ENCODE assay signal across 24 cellular contexts in genomic region chr7:80563561-80564327, GRCh38. TPM values are rescaled to one million over a fixed set of nuclear protein-coding genes. Genes with fewer than 3 reads are reported as not detected.
DNase-seq lines count a peak whose midpoint lies in the region; ATAC-seq and TF ChIP-seq lines count a peak whose summit lies in the region.
"Had no signal": no experiment of that assay in that cellular context is flagged by ENCODE, and none has a peak within 500 bp of the region (broad histone marks: within the 10 kb centered on the region; RNA-seq: fewer than 3 reads in every experiment).

No MANE protein-coding gene starts in this region.

- TF ChIP-seq POLR2A in erythroblast (IDR thresholded peaks at IDR 0.05; ENCODE audit: low read length), result no peak

- H4K20me1 ChIP-seq in PC-9 (ENCODE audit: insufficient read depth), result no peaks in the 10 kb centered on the region

- H3K9me3 ChIP-seq in PC-9 (ENCODE audit: insufficient read depth, low read depth), result no peaks in the 10 kb centered on the region; the same call in 1 of the 2 replicates
- H3K9me3 ChIP-seq: SJSA1 had no signal

- POLR2A ChIA-PET in PC-9 (lab: Charles Lee; ENCODE audit: unreplicated experiment), result interaction anchor here (0.6 to 0.7 kb wide), 2 partner anchors 21 to 735 kb away, joined by 3 to 6 read pairs; no protein-coding TSS in a partner anchor

- H3K9me3 Mint-ChIP-seq in stimulated activated memory B cell treated with anti-CD40 and anti-IgM and Interleukin-4, amounts not matched to agents 10 μg/mL and 1 μg/mL and 100 μg/mL, for 72 hours, result peaks cover 18% of the 10 kb centered on the region
- peaks cover 42% of the 10 kb centered on the region for H3K9me3 Mint-ChIP-seq in nephron progenitor cell
- H3K9me3 Mint-ChIP-seq in activated T-cell treated with anti-CD3 and anti-CD28 coated beads, Interleukin-2, amount 50 U/mL, for 4 hours, result peaks cover 40% of the 10 kb centered on the region

- no peaks in the 10 kb centered on the region for H3K36me3 ChIP-seq in PC-9 (ENCODE audit: low read depth)
- H3K36me3 ChIP-seq: esophagus muscularis mucosa, SJSA1 had no signal

- intact Hi-C loops in PC-9 (cut with micrococcal nuclease; ENCODE audit: unreplicated experiment), result loop anchor here (1.0 to 10.0 kb wide), 7 partner anchors 48 to 429 kb away; partner anchors contain the start of gene GNAI1

- peaks cover 4% of the 10 kb centered on the region; the same call in 1 of the 2 replicates for H3F3A ChIP-seq in PC-9 (ENCODE audit: insufficient read depth, low read depth)

- H3K4me2 ChIP-seq in PC-9, result 0 out of 2 replicates have a peak overlapping the region, but pooled peaks have one; percentile 15

- peaks cover 20% of the 10 kb centered on the region for H3K4me1 ChIP-seq in PC-9 (replicated peaks; ENCODE audit: insufficient read depth)
- H3K4me1 ChIP-seq: esophagus muscularis mucosa, SJSA1 had no signal

- H3K4me3 ChIP-seq in PC-9, result no peak overlapping the region
- H3K4me3 ChIP-seq: esophagus muscularis mucosa, SJSA1 had no signal

- no peaks in the 10 kb centered on the region for H3K79me2 ChIP-seq in PC-9 (ENCODE audit: low read depth)

- H3K4me3 Mint-ChIP-seq in stimulated activated memory B cell treated with anti-CD40 and anti-IgM and Interleukin-4, amounts not matched to agents 10 μg/mL and 1 μg/mL and 100 μg/mL, for 72 hours, result no peak overlapping the region
- no peak overlapping the region for H3K4me3 Mint-ChIP-seq in nephron progenitor cell
- H3K4me3 Mint-ChIP-seq in activated T-cell treated with anti-CD3 and anti-CD28 coated beads, Interleukin-2, amount 50 U/mL, for 4 hours, result no peak overlapping the region
- H3K4me3 Mint-ChIP-seq: activated naive CD8-positive, alpha-beta T cell treated with anti-CD3 and anti-CD28 coated beads for 36 hours; CD14-positive monocyte; H9 had no signal

- CTCF ChIA-PET in PC-9 (lab: Charles Lee), result interaction anchor here (0.9 to 1.0 kb wide), 2 partner anchors 20 to 95 kb away, joined by 3 to 4 read pairs; no protein-coding TSS in a partner anchor

- H3K27ac ChIP-seq in PC-9, result peak overlapping the region; percentile 33
- H3K27ac ChIP-seq: esophagus muscularis mucosa, SJSA1 had no signal

- H3K27me3 ChIP-seq in PC-9 (ENCODE audit: insufficient read depth, low read depth), result no peaks in the 10 kb centered on the region
- H3K27me3 ChIP-seq: esophagus muscularis mucosa, SJSA1 had no signal

- H3K27ac Mint-ChIP-seq in stimulated activated memory B cell treated with anti-CD40 and anti-IgM and Interleukin-4, amounts not matched to agents 10 μg/mL and 1 μg/mL and 100 μg/mL, for 72 hours, result no peak overlapping the region
- no peak overlapping the region for H3K27ac Mint-ChIP-seq in nephron progenitor cell
- H3K27ac Mint-ChIP-seq: activated naive CD8-positive, alpha-beta T cell treated with anti-CD3 and anti-CD28 coated beads for 36 hours; activated T-helper 2 cell treated with anti-CD3 and anti-CD28 coated beads, Interferon-gamma antibody, Interleukin-2, Interleukin-4, amounts not matched to agents 10 μg/mL and 5 μg/mL and 100 μg/mL, durations not matched to agents 14 hours and 24 hours and 36 hours; H9 had no signal

- no peak for TF ChIP-seq CTCF in PC-9 (conservative IDR thresholded peaks at IDR 0.05)
- no peak for TF ChIP-seq CTCF in nephron progenitor cell (IDR thresholded peaks at IDR 0.05)

- BruUV-seq in PC-9 (replicated peaks; lab: Mats Ljungman, UMichigan), result no TSS peak

- H3K36me3 Mint-ChIP-seq in stimulated activated memory B cell treated with anti-CD40 and anti-IgM and Interleukin-4, amounts not matched to agents 10 μg/mL and 1 μg/mL and 100 μg/mL, for 72 hours, result no peaks in the 10 kb centered on the region
- H3K36me3 Mint-ChIP-seq in nephron progenitor cell (ENCODE audit: low read depth), result no peaks in the 10 kb centered on the region
- no peaks in the 10 kb centered on the region for H3K36me3 Mint-ChIP-seq in activated T-cell treated with anti-CD3 and anti-CD28 coated beads, Interleukin-2, amount 50 U/mL, for 4 hours (ENCODE audit: insufficient read depth)
- H3K36me3 Mint-ChIP-seq: activated naive CD8-positive, alpha-beta T cell treated with anti-CD3 and anti-CD28 coated beads for 36 hours; CD14-positive monocyte had no signal

- H2AFZ ChIP-seq in PC-9, result no peak overlapping the region

- no peaks in the 10 kb centered on the region for H3K4me1 Mint-ChIP-seq in stimulated activated memory B cell treated with anti-CD40 and anti-IgM and Interleukin-4, amounts not matched to agents 10 μg/mL and 1 μg/mL and 100 μg/mL, for 72 hours
- peaks cover 8% of the 10 kb centered on the region for H3K4me1 Mint-ChIP-seq in nephron progenitor cell
- no peaks in the 10 kb centered on the region for H3K4me1 Mint-ChIP-seq in activated T-cell treated with anti-CD3 and anti-CD28 coated beads, Interleukin-2, amount 50 U/mL, for 4 hours (ENCODE audit: low read depth)
- H3K4me1 Mint-ChIP-seq: activated naive CD8-positive, alpha-beta T cell treated with anti-CD3 and anti-CD28 coated beads for 36 hours; CD14-positive monocyte; H9 had no signal

- H3K27me3 Mint-ChIP-seq in stimulated activated memory B cell treated with anti-CD40 and anti-IgM and Interleukin-4, amounts not matched to agents 10 μg/mL and 1 μg/mL and 100 μg/mL, for 72 hours, result no peaks in the 10 kb centered on the region
- no peaks in the 10 kb centered on the region for H3K27me3 Mint-ChIP-seq in nephron progenitor cell (ENCODE audit: low read depth, poor library complexity)
- H3K27me3 Mint-ChIP-seq in activated T-cell treated with anti-CD3 and anti-CD28 coated beads, Interleukin-2, amount 50 U/mL, for 4 hours (ENCODE audit: low read depth), result no peaks in the 10 kb centered on the region
- H3K27me3 Mint-ChIP-seq: activated naive CD8-positive, alpha-beta T cell treated with anti-CD3 and anti-CD28 coated beads for 36 hours had no signal

- ATAC-seq in stimulated activated memory B cell treated with anti-CD40 and anti-IgM and Interleukin-4, amounts not matched to agents 10 μg/mL and 1 μg/mL and 100 μg/mL, for 72 hours, result peak; percentile 36
- ATAC-seq in activated T-cell treated with anti-CD3 and anti-CD28 coated beads, Interleukin-2, amount 50 U/mL, for 4 hours, result no peak
- no peak for ATAC-seq in GM18498 (IDR thresholded peaks at IDR 0.05; ENCODE audit: unreplicated experiment)
- ATAC-seq: right cardiac atrium had no signal

- no peaks in the 10 kb centered on the region for H3K9me2 ChIP-seq in PC-9 (ENCODE audit: insufficient read depth)

- peak; percentile 77 for DNase-seq in ELF-1 (ENCODE audit: low read depth, low spot score)
- DNase-seq in PC-9, result peak; percentile 95
- peak; percentile 22 to 44 for DNase-seq in erythroblast (lab: John Stamatoyannopoulos, UW)
- no peak for DNase-seq in nephron progenitor cell
- no peak for DNase-seq in activated T-cell treated with anti-CD3 and anti-CD28 coated beads, Interleukin-2, amount 50 U/mL, for 4 hours
- DNase-seq: activated CD4-positive, alpha-beta T cell treated with anti-CD3 and anti-CD28 coated beads for 48 hours; activated naive CD8-positive, alpha-beta T cell treated with anti-CD3 and anti-CD28 coated beads for 36 hours; H9; kidney glomerular epithelial cell; NCI-H1092 treated with DMSO at 0.1 percent for 48 hours; NCI-H2029; nucleus accumbens; right cardiac atrium; stimulated activated CD4-positive, alpha-beta T cell treated with anti-CD3 and anti-CD28 coated beads, Interleukin-12 subunit alpha, Interleukin-12 subunit beta, amount 100 ng/mL, for 4 hours had no signal

RNA-seq across cellular contexts. Expression of gene GNAT3, which starts 51.9 kb away (rescaled TPM):
- not detected in 2 replicates for total RNA-seq in PC-9 (2021)
- not detected for total RNA-seq in activated T-cell treated with anti-CD3 and anti-CD28 coated beads, Interleukin-2, amount 50 U/mL, for 4 hours
- total RNA-seq: activated naive CD8-positive, alpha-beta T cell treated with anti-CD3 and anti-CD28 coated beads for 36 hours; activated T-helper 2 cell treated with anti-CD3 and anti-CD28 coated beads, Interferon-gamma antibody, Interleukin-2, Interleukin-4, amounts not matched to agents 10 μg/mL and 5 μg/mL and 100 μg/mL, durations not matched to agents 14 hours and 24 hours and 36 hours; esophagus muscularis mucosa; H9; lung microvascular endothelial cell; OCI-LY7; right cardiac atrium; SJSA1; T-helper 1 cell treated with Interleukin-12 subunit alpha and Interleukin-12 subunit beta and Interleukin-4 antibody, amounts not matched to agents 30 ng/mL and 1 ng/mL, for 36 hours; ureter had no signal

Comparison
In these comparisons a context has a peak if more than half of its experiments do, and no peak if none do; other contexts are left out.
1. DNase-seq: peak in ELF-1 (single experiment), PC-9 (2 of 2) and erythroblast (2 of 2); none in nephron progenitor cell (single experiment) and activated T-cell treated with anti-CD3 and anti-CD28 coated beads, Interleukin-2, amount 50 U/mL, for 4 hours (single experiment).